Comparison of ENCODE assay signal across 1 cellular context in the genomic region with DNA sequence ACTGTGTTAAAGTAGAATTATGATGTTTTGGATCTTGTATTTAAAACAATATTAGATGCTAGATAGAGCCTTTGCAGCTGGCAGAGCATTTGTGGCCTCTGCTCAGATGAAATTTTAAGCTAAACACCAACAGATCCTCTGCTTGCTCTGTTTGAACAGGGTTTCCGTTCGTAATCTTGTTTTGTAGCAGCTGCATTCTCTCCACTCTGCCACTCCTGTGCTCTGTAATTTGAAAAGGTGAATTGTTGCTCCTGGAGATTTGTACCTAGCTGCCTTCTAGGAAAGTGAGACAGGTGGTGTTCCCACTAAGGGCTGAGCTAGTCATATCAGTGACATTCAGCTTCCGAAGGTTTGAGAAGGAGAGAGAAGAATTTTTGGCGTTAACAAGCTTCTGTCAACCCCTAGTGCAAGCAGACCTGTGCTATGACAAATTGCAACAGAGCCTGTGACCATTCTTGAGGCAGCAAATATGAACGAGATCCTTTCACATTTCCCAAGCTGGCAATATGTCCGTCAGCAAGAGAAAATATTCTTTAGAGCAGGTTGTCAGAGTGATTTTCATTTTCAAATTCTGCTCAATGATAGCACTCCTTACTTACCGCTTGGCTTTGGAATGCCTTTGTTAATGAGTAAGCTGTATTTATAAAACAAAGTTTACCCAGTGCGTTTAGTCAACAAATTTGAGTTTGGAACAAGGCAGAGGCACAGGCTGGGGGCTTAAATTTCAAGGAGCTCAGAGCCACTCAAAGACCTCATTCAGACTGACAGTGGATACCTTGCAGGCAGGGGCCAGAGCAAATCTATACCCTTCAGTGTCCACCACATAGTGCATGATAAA.
TF ChIP-seq lines count a peak whose summit lies in the region.

No MANE protein-coding gene starts in this region.

TF ChIP-seq in GM12878, 131 proteins besides CTCF, POLR2A, EP300 and RAD21:
- TF ChIP-seq POLR2AphosphoS2 (IDR thresholded peaks at IDR 0.05; ENCODE audit: low read depth, low read length) (no peak), RAD51 (IDR thresholded peaks at IDR 0.05) (no peak), RCOR1 (conservative IDR thresholded peaks at IDR 0.05; ENCODE audit: low read depth, low read length) (no peak), CEBPB (IDR thresholded peaks at IDR 0.05; ENCODE audit: borderline replicate concordance in 1 of 2, low read depth in 2 of 2, low read length in 2 of 2) (no peak), MTA3 (IDR thresholded peaks at IDR 0.05; ENCODE audit: borderline replicate concordance, low read length) (no peak), ZNF24 (IDR thresholded peaks at IDR 0.05) (no peak), BRCA1 (IDR thresholded peaks at IDR 0.05; ENCODE audit: low read depth, low read length) (no peak), HCFC1 (IDR thresholded peaks at IDR 0.05; ENCODE audit: low read length) (no peak), ZZZ3 (IDR thresholded peaks at IDR 0.05; ENCODE audit: control insufficient read depth, insufficient read length, low read depth) (no peak), PRDM15 (CRISPR knock-in tag; IDR thresholded peaks at IDR 0.05) (no peak), EGR1 (IDR thresholded peaks at IDR 0.05; ENCODE audit: borderline replicate concordance in 1 of 2, low read depth in 2 of 2, low read length in 2 of 2) (no peak), CHD1 (IDR thresholded peaks at IDR 0.05; ENCODE audit: low read depth, low read length) (no peak)
- TF ChIP-seq, protein P1, sequence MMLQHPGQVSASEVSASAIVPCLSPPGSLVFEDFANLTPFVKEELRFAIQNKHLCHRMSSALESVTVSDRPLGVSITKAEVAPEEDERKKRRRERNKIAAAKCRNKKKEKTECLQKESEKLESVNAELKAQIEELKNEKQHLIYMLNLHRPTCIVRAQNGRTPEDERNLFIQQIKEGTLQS (IDR thresholded peaks at IDR 0.05; ENCODE audit: borderline replicate concordance, extremely low read depth, low read depth, low read length): no peak
